ENCODE assay signal across 1 cellular context in the genomic region with DNA sequence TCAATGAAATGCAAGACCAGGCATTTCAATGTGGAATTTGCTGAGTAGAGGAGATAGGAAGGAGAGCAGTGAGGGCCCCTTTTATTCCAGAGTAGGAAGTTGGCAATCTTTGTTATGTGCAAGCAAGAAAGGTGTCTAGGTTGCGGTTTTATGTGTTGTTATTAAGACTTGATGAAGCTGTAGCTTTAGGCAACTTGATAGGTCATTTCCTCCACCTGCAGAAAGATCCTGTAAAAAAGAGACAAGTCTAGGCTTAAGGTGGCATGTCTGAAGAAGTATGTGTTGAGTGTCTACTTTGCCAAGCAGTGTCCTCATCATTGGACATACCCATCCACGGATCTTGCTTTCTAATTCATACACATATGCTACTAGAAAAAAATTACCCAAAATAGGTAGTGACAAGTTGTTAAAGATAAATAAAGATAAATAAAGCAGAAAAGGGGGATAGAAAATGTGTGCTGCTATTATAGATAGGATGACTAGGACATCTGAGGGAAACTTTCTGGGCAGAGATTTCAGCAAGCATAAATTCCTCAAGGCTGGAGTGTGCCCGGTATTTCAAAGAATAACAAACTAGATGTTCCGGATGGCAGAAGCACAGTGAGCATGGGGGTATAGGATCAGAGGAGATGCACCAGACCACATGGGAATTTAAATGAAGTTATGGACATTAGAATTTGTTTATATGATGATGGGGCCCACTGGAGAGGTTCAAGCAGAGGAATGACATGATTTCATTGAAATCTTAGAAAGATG.
TF ChIP-seq lines count a peak whose summit lies in the region.

No MANE protein-coding gene starts in this region.

TF ChIP-seq in IMR-90, 13 proteins besides CTCF, POLR2A, EP300 and RAD21 (continued from another document):
- TF ChIP-seq MAZ (IDR thresholded peaks at IDR 0.05; ENCODE audit: borderline replicate concordance, low read depth, low read length), result no peak
- no peak for TF ChIP-seq NFE2L2 (IDR thresholded peaks at IDR 0.05; ENCODE audit: low read depth, low read length)
- TF ChIP-seq MXI1 (IDR thresholded peaks at IDR 0.05; ENCODE audit: borderline replicate concordance, low read depth, low read length), result no peak
